1 cellular context compared by ENCODE assay signal in the genomic region with DNA sequence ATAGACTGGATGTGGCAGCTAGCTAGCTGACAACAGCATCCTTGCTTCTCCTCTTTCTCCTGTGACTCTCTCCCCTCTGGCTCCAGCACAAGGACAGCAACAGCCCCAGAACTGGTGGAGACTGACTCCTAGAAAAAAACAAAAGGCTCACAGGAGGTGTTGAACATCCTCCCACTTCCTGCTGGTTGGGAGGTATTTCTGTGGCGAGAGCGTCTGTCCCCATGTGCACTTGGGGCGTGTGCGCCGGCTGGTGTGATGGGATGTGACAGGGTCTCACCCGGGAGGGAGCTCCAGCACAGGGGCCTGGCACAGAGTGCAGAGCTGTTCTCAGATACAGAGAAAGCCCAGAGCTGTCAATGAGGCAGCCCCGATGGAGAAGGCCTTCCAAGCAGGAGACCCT.
TF ChIP-seq lines count a peak whose summit lies in the region.

No MANE protein-coding gene starts in this region.

TF ChIP-seq in SK-N-SH, 30 proteins besides CTCF, POLR2A, EP300 and RAD21 (continued from another document):
- no peak for TF ChIP-seq USF2 (IDR thresholded peaks at IDR 0.05; ENCODE audit: borderline replicate concordance, low read depth, low read length)
- no peak for TF ChIP-seq TCF12 (IDR thresholded peaks at IDR 0.05)
- no peak for TF ChIP-seq CHD2 (IDR thresholded peaks at IDR 0.05; ENCODE audit: low read length, partially characterized antibody)
- TF ChIP-seq GATA2 (CRISPR knock-in tag; IDR thresholded peaks at IDR 0.05) = no peak
- no peak for TF ChIP-seq FOXJ3 (CRISPR knock-in tag; IDR thresholded peaks at IDR 0.05)
- TF ChIP-seq RXRA (IDR thresholded peaks at IDR 0.05; ENCODE audit: borderline replicate concordance, low read depth) = no peak
- TF ChIP-seq GABPA (IDR thresholded peaks at IDR 0.05; ENCODE audit: low read depth) = no peak
- TF ChIP-seq EZH2phosphoT487 (IDR thresholded peaks at IDR 0.05; ENCODE audit: borderline replicate concordance, low read depth) = no peak
- no peak for TF ChIP-seq POLR2AphosphoS5 (IDR thresholded peaks at IDR 0.05; ENCODE audit: low read depth, low read length)
- TF ChIP-seq, protein P1, sequence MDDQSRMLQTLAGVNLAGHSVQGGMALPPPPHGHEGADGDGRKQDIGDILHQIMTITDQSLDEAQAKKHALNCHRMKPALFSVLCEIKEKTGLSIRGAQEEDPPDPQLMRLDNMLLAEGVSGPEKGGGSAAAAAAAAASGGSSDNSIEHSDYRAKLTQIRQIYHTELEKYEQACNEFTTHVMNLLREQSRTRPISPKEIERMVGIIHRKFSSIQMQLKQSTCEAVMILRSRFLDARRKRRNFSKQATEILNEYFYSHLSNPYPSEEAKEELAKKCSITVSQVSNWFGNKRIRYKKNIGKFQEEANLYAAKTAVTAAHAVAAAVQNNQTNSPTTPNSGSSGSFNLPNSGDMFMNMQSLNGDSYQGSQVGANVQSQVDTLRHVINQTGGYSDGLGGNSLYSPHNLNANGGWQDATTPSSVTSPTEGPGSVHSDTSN (IDR thresholded peaks at IDR 0.05) = no peak
- TF ChIP-seq SIN3A (IDR thresholded peaks at IDR 0.05; ENCODE audit: borderline replicate concordance, low read depth, low read length) = no peak
- no peak for TF ChIP-seq ELF1 (IDR thresholded peaks at IDR 0.05)
- no peak for TF ChIP-seq FOXM1 (IDR thresholded peaks at IDR 0.05; ENCODE audit: low read depth)
